18 cellular contexts compared by ENCODE assay signal in the genomic region with DNA sequence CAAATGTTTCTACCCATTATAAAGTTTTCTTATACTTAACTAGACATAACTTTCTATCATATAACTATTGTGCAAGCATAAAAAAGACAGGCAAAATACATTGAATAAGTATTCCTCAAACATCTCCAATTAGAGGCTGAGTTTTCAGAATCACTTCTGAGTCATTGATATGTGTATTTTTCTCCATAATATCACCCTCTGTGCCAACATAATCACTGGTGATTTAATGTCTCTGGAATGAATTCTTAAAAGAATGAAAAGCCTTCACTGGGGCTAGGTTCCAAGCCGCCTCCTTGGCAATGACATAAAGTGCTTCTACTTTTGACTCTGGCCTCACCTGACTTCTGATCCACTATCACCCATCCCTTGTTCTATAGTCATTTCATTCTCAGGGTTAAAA.
DNase-seq lines count a peak whose midpoint lies in the region; ATAC-seq and TF ChIP-seq lines count a peak whose summit lies in the region.
"Had no signal": no experiment of that assay in that cellular context is flagged by ENCODE, and none has a peak within 500 bp of the region (broad histone marks: within the 10 kb centered on the region; RNA-seq: fewer than 3 reads in every experiment).

No MANE protein-coding gene starts in this region.

- H3K36me3 ChIP-seq in upper lobe of right lung, result no peaks in the 10 kb centered on the region
- H3K36me3 ChIP-seq: pancreas, SJSA1 had no signal

- intact Hi-C loops in upper lobe of right lung (cut with DNase I), result no loop called here

- no peaks in the 10 kb centered on the region for H3K27me3 ChIP-seq in upper lobe of right lung
- H3K27me3 ChIP-seq: hepatocyte, pancreas, SJSA1 had no signal

- H3K4me3 ChIP-seq in fibroblast of mammary gland (ENCODE audit: control insufficient read depth, low read depth, low read length), result no peak overlapping the region
- H3K4me3 ChIP-seq in upper lobe of right lung, result no peak overlapping the region
- H3K4me3 ChIP-seq: hepatocyte, pancreas, SJSA1 had no signal

- H3K9me3 ChIP-seq in upper lobe of right lung, result no peaks in the 10 kb centered on the region
- H3K9me3 ChIP-seq: pancreas, SJSA1 had no signal

- TF ChIP-seq CTCF in fibroblast of mammary gland (conservative IDR thresholded peaks at IDR 0.05; ENCODE audit: control insufficient read depth, insufficient read depth, low read depth, low read length) (no peak), upper lobe of right lung (IDR thresholded peaks at IDR 0.05) (no peak)

- DNase-seq in NCI-H2196 (lab: John Stamatoyannopoulos, UW; ENCODE audit: unreplicated experiment) (peak; percentile 18), NCI-H2196 treated with DMSO at 0.1 percent for 48 hours (lab: John Stamatoyannopoulos, UW; ENCODE audit: unreplicated experiment) (no peak), fibroblast of mammary gland (ENCODE audit: low read depth) (peak; percentile 85), upper lobe of right lung (no peak), NCI-H1436 (lab: John Stamatoyannopoulos, UW) (no peak), cortex of kidney (lab: John Stamatoyannopoulos, UW) (no peak)
- DNase-seq: DMS 273 treated with DMSO at 0.1 percent for 48 hours; effector CD4-positive, alpha-beta T cell; mesenchymal stem cell; NCI-H524 treated with DMSO at 0.1 percent for 48 hours; pancreas; stimulated activated CD8-positive, alpha-beta memory T cell treated with anti-CD3 and anti-CD28 coated beads, Interleukin-4, amount 100 ng/mL, for 48 hours had no signal

- H3K4me1 ChIP-seq in upper lobe of right lung, result peaks cover 6% of the 10 kb centered on the region

- ATAC-seq in SK-N-SH treated with all-trans-retinoic acid at 6 μM for 48 hours (no peak), upper lobe of right lung (peak; percentile 38), HG02623 (IDR thresholded peaks at IDR 0.05; ENCODE audit: unreplicated experiment) (no peak)
- ATAC-seq: pancreas, WTC11 had no signal

- no peak overlapping the region for H3K27ac ChIP-seq in upper lobe of right lung
- H3K27ac ChIP-seq: 22Rv1, hepatocyte, pancreas, SJSA1 had no signal

TF ChIP-seq in SK-N-SH treated with all-trans-retinoic acid at 6 μM for 48 hours, 23 proteins besides CTCF, POLR2A, EP300 and RAD21:
- TF ChIP-seq, protein P1, sequence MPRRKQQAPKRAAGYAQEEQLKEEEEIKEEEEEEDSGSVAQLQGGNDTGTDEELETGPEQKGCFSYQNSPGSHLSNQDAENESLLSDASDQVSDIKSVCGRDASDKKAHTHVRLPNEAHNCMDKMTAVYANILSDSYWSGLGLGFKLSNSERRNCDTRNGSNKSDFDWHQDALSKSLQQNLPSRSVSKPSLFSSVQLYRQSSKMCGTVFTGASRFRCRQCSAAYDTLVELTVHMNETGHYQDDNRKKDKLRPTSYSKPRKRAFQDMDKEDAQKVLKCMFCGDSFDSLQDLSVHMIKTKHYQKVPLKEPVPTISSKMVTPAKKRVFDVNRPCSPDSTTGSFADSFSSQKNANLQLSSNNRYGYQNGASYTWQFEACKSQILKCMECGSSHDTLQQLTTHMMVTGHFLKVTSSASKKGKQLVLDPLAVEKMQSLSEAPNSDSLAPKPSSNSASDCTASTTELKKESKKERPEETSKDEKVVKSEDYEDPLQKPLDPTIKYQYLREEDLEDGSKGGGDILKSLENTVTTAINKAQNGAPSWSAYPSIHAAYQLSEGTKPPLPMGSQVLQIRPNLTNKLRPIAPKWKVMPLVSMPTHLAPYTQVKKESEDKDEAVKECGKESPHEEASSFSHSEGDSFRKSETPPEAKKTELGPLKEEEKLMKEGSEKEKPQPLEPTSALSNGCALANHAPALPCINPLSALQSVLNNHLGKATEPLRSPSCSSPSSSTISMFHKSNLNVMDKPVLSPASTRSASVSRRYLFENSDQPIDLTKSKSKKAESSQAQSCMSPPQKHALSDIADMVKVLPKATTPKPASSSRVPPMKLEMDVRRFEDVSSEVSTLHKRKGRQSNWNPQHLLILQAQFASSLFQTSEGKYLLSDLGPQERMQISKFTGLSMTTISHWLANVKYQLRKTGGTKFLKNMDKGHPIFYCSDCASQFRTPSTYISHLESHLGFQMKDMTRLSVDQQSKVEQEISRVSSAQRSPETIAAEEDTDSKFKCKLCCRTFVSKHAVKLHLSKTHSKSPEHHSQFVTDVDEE (CRISPR knock-in tag; IDR thresholded peaks at IDR 0.05), result no peak
- TF ChIP-seq CSDC2 (CRISPR knock-in tag; IDR thresholded peaks at IDR 0.05), result no peak
- TF ChIP-seq GLIS3 (CRISPR knock-in tag; IDR thresholded peaks at IDR 0.05), result no peak
- TF ChIP-seq ISL1 (CRISPR knock-in tag; IDR thresholded peaks at IDR 0.05), result peak; percentile 32; the same call in 1 of the 2 replicates
- TF ChIP-seq ZFP3 (CRISPR knock-in tag; IDR thresholded peaks at IDR 0.05), result no peak

Comparison
In these comparisons a context has a peak if more than half of its experiments do, and no peak if none do; other contexts are left out.
1. DNase-seq: peak in NCI-H2196 (single experiment) and fibroblast of mammary gland (single experiment); none in NCI-H2196 treated with DMSO at 0.1 percent for 48 hours (single experiment), upper lobe of right lung (single experiment), NCI-H1436 (single experiment) and cortex of kidney (single experiment).